In genomic region chr10:58952747-58953466, GRCh38 we compare ENCODE assay signal across 1 cellular context.
A peak's percentile ranks its signal among the peaks of the same experiment; 100 is the strongest.
TF ChIP-seq lines count a peak whose summit lies in the region.

No MANE protein-coding gene starts in this region.

TF ChIP-seq in GM12878, 131 proteins besides CTCF, POLR2A, EP300 and RAD21 (continued from another document):
- TF ChIP-seq ZNF24 (IDR thresholded peaks at IDR 0.05): 0 out of 2 replicates have a peak, but pooled peaks have one; percentile 8
- TF ChIP-seq SKIL (IDR thresholded peaks at IDR 0.05; ENCODE audit: low read depth, poor library complexity, severe bottlenecking): peak; percentile 61
- peak; percentile 70 for TF ChIP-seq RUNX3 (IDR thresholded peaks at IDR 0.05; ENCODE audit: low read length)
- TF ChIP-seq ZNF384 (IDR thresholded peaks at IDR 0.05; ENCODE audit: borderline replicate concordance, low read depth, low read length): peak; percentile 53; the same call in 1 of the 2 replicates
- TF ChIP-seq RB1 (IDR thresholded peaks at IDR 0.05; ENCODE audit: borderline replicate concordance): peak; percentile 69; the same call in 1 of the 2 replicates
- no peak for TF ChIP-seq ASH2L (IDR thresholded peaks at IDR 0.05; ENCODE audit: borderline replicate concordance, low read depth)
- peak; percentile 42 for TF ChIP-seq MTA2 (IDR thresholded peaks at IDR 0.05; ENCODE audit: low read depth)
- TF ChIP-seq SMC3 (IDR thresholded peaks at IDR 0.05; ENCODE audit: borderline replicate concordance, low read length): peak; percentile 90
- peak; percentile 55 for TF ChIP-seq ZNF687 (IDR thresholded peaks at IDR 0.05)
- TF ChIP-seq REST (IDR thresholded peaks at IDR 0.05; ENCODE audit: low read depth, low read length): no peak
